Comparison of ENCODE assay signal across 1 cellular context in the genomic region with DNA sequence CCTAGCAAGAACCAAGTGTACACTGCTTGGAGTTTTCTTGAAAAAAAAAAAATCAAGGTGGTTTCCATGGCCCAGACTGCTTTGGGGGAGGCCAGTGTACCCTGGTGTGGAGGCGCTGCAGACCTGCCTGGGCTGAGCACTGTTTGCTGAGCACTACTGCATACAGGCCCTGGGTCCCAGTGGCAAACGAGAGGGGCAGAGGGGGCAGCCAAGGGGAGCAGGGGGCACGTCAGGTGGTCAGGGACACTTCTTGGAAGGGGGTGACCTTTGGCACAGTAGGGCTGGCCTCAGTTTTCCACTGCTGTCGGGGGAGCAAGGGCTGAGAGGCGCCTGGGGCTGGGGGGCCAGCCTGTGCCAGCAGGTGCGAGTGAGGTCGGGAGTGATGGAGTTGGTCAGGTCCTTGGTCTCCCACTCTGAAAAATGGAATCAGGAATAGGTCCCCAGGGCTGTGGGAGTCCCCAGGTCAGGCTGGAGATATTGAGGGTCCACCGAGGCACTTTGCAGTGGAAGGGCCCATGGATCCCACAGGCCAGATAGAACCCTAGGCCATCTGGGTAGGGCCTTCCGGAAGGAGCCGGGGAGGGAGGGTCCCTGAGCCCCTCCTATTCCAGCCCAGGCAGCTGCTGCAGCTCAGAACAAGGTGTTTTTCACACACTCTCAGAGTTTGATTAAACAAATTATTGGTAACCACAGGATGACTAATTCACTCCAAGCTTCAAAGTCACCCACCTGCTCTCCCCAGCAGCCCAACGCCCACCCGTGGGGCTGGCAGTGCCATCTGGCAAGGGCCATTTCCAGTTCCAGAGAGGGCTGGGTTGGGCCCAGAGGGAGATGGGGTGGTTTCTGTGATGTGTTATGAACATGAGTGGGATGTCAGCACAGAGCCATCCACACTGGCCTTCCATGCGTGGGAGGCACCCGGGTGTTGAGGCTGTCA.
TF ChIP-seq lines count a peak whose summit lies in the region.

No MANE protein-coding gene starts in this region.

TF ChIP-seq in IMR-90, 13 proteins besides CTCF, POLR2A, EP300 and RAD21 (continued from another document):
- TF ChIP-seq, protein P1, sequence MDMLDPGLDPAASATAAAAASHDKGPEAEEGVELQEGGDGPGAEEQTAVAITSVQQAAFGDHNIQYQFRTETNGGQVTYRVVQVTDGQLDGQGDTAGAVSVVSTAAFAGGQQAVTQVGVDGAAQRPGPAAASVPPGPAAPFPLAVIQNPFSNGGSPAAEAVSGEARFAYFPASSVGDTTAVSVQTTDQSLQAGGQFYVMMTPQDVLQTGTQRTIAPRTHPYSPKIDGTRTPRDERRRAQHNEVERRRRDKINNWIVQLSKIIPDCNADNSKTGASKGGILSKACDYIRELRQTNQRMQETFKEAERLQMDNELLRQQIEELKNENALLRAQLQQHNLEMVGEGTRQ (IDR thresholded peaks at IDR 0.05; ENCODE audit: low read depth, low read length) = no peak
- TF ChIP-seq SMC3 (IDR thresholded peaks at IDR 0.05; ENCODE audit: low read depth, low read length) (no peak), RFX5 (IDR thresholded peaks at IDR 0.05; ENCODE audit: low read depth, low read length) (no peak), CEBPB (IDR thresholded peaks at IDR 0.05; ENCODE audit: low read depth, low read length) (no peak), MAZ (IDR thresholded peaks at IDR 0.05; ENCODE audit: borderline replicate concordance, low read depth, low read length) (no peak), BHLHE40 (IDR thresholded peaks at IDR 0.05; ENCODE audit: low read depth, low read length) (no peak)
- TF ChIP-seq, protein P2, sequence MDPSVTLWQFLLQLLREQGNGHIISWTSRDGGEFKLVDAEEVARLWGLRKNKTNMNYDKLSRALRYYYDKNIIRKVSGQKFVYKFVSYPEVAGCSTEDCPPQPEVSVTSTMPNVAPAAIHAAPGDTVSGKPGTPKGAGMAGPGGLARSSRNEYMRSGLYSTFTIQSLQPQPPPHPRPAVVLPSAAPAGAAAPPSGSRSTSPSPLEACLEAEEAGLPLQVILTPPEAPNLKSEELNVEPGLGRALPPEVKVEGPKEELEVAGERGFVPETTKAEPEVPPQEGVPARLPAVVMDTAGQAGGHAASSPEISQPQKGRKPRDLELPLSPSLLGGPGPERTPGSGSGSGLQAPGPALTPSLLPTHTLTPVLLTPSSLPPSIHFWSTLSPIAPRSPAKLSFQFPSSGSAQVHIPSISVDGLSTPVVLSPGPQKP (IDR thresholded peaks at IDR 0.05; ENCODE audit: borderline replicate concordance, low read depth, low read length) = no peak
